ENCODE assay signal across 2 cellular contexts in genomic region chr15:25437751-25438600, GRCh38.
TF ChIP-seq lines count a peak whose summit lies in the region.

No MANE protein-coding gene starts in this region.

TF ChIP-seq in IMR-90, 13 proteins besides CTCF, POLR2A, EP300 and RAD21:
- no peak; the same call in 1 of the 2 replicates for TF ChIP-seq MXI1 (IDR thresholded peaks at IDR 0.05; ENCODE audit: borderline replicate concordance, low read depth, low read length)
- peak; percentile 13; the same call in 1 of the 2 replicates for TF ChIP-seq MAZ (IDR thresholded peaks at IDR 0.05; ENCODE audit: borderline replicate concordance, low read depth, low read length)
- 0 out of 2 replicates have a peak, but pooled peaks have one; percentile 31 for TF ChIP-seq CHD1 (IDR thresholded peaks at IDR 0.05; ENCODE audit: low read depth, low read length)
- TF ChIP-seq BHLHE40 (IDR thresholded peaks at IDR 0.05; ENCODE audit: low read depth, low read length) = no peak
- TF ChIP-seq ELK1 (IDR thresholded peaks at IDR 0.05; ENCODE audit: borderline replicate concordance, low read depth, low read length) = no peak
- TF ChIP-seq SMC3 (IDR thresholded peaks at IDR 0.05; ENCODE audit: low read depth, low read length) = 0 out of 2 replicates have a peak, but pooled peaks have one; percentile 18
- TF ChIP-seq FOS (IDR thresholded peaks at IDR 0.05; ENCODE audit: low read depth, low read length) = no peak
TF ChIP-seq in IMR-90: peak in this region for 3.

TF ChIP-seq in GM12878, 131 proteins besides CTCF, POLR2A, EP300 and RAD21 (continued from another document):
- TF ChIP-seq EGR1 (IDR thresholded peaks at IDR 0.05; ENCODE audit: borderline replicate concordance in 1 of 2, low read depth in 2 of 2, low read length in 2 of 2) = peak in 1 of 2 experiments; percentile 89; a peak in 2 of 3 replicates
- no peak for TF ChIP-seq STAT1 (conservative IDR thresholded peaks at IDR 0.05)
- no peak for TF ChIP-seq MYC (IDR thresholded peaks at IDR 0.05; ENCODE audit: insufficient read depth, insufficient read length, insufficient replicate concordance, low read length, severe bottlenecking)
- 0 out of 2 replicates have a peak, but pooled peaks have one; percentile 16 for TF ChIP-seq TCF12 (IDR thresholded peaks at IDR 0.05; ENCODE audit: low read depth, low read length)
- peak; percentile 88; the same call in 1 of the 2 replicates for TF ChIP-seq SMARCA5 (IDR thresholded peaks at IDR 0.05)
- peak in 1 of 2 experiments; percentile 39; a peak in 2 of 4 replicates for TF ChIP-seq BHLHE40 (IDR thresholded peaks at IDR 0.05; ENCODE audit: borderline replicate concordance in 1 of 2, low read depth in 2 of 2, low read length in 1 of 2)
- TF ChIP-seq SMC3 (IDR thresholded peaks at IDR 0.05; ENCODE audit: borderline replicate concordance, low read length) = peak; percentile 31; the same call in 1 of the 2 replicates
- TF ChIP-seq, protein P1, sequence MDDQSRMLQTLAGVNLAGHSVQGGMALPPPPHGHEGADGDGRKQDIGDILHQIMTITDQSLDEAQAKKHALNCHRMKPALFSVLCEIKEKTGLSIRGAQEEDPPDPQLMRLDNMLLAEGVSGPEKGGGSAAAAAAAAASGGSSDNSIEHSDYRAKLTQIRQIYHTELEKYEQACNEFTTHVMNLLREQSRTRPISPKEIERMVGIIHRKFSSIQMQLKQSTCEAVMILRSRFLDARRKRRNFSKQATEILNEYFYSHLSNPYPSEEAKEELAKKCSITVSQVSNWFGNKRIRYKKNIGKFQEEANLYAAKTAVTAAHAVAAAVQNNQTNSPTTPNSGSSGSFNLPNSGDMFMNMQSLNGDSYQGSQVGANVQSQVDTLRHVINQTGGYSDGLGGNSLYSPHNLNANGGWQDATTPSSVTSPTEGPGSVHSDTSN (IDR thresholded peaks at IDR 0.05; ENCODE audit: insufficient replicate concordance, low read depth, low read length) = peak; percentile 65
- TF ChIP-seq, protein P2, sequence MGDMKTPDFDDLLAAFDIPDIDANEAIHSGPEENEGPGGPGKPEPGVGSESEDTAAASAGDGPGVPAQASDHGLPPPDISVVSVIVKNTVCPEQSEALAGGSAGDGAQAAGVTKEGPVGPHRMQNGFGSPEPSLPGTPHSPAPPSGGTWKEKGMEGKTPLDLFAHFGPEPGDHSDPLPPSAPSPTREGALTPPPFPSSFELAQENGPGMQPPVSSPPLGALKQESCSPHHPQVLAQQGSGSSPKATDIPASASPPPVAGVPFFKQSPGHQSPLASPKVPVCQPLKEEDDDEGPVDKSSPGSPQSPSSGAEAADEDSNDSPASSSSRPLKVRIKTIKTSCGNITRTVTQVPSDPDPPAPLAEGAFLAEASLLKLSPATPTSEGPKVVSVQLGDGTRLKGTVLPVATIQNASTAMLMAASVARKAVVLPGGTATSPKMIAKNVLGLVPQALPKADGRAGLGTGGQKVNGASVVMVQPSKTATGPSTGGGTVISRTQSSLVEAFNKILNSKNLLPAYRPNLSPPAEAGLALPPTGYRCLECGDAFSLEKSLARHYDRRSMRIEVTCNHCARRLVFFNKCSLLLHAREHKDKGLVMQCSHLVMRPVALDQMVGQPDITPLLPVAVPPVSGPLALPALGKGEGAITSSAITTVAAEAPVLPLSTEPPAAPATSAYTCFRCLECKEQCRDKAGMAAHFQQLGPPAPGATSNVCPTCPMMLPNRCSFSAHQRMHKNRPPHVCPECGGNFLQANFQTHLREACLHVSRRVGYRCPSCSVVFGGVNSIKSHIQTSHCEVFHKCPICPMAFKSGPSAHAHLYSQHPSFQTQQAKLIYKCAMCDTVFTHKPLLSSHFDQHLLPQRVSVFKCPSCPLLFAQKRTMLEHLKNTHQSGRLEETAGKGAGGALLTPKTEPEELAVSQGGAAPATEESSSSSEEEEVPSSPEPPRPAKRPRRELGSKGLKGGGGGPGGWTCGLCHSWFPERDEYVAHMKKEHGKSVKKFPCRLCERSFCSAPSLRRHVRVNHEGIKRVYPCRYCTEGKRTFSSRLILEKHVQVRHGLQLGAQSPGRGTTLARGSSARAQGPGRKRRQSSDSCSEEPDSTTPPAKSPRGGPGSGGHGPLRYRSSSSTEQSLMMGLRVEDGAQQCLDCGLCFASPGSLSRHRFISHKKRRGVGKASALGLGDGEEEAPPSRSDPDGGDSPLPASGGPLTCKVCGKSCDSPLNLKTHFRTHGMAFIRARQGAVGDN (IDR thresholded peaks at IDR 0.05) = peak; percentile 25; the same call in 1 of the 2 replicates
- no peak for TF ChIP-seq FOS (IDR thresholded peaks at IDR 0.05; ENCODE audit: borderline replicate concordance, extremely low read depth, insufficient read length)
- TF ChIP-seq, protein P3, sequence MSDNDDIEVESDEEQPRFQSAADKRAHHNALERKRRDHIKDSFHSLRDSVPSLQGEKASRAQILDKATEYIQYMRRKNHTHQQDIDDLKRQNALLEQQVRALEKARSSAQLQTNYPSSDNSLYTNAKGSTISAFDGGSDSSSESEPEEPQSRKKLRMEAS (IDR thresholded peaks at IDR 0.05; ENCODE audit: low read depth, low read length) = peak; percentile 59; the same call in 1 of the 2 replicates
- no peak for TF ChIP-seq SMAD5 (IDR thresholded peaks at IDR 0.05; ENCODE audit: low read depth)
- 0 out of 2 replicates have a peak, but pooled peaks have one; percentile 33 for TF ChIP-seq CREB1 (IDR thresholded peaks at IDR 0.05; ENCODE audit: low read depth)
- peak; percentile 85 for TF ChIP-seq PKNOX1 (IDR thresholded peaks at IDR 0.05)
- TF ChIP-seq TCF3 (IDR thresholded peaks at IDR 0.05; ENCODE audit: borderline replicate concordance, insufficient read depth, low read depth, low read length) = 0 out of 2 replicates have a peak, but pooled peaks have one; percentile 14
- TF ChIP-seq GATAD2B (conservative IDR thresholded peaks at IDR 0.05; ENCODE audit: low read depth) = peak; percentile 40; the same call in 1 of the 2 replicates
- TF ChIP-seq HDGF (IDR thresholded peaks at IDR 0.05) = 0 out of 2 replicates have a peak, but pooled peaks have one; percentile 37
- TF ChIP-seq, protein P4, sequence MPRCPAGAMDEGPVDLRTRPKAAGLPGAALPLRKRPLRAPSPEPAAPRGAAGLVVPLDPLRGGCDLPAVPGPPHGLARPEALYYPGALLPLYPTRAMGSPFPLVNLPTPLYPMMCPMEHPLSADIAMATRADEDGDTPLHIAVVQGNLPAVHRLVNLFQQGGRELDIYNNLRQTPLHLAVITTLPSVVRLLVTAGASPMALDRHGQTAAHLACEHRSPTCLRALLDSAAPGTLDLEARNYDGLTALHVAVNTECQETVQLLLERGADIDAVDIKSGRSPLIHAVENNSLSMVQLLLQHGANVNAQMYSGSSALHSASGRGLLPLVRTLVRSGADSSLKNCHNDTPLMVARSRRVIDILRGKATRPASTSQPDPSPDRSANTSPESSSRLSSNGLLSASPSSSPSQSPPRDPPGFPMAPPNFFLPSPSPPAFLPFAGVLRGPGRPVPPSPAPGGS (IDR thresholded peaks at IDR 0.05; ENCODE audit: borderline replicate concordance, insufficient read depth, low read depth, low read length, poor library complexity, severe bottlenecking) = no peak
- TF ChIP-seq KDM1A (IDR thresholded peaks at IDR 0.05; ENCODE audit: borderline replicate concordance) = no peak
- TF ChIP-seq NKRF (conservative IDR thresholded peaks at IDR 0.05) = 0 out of 2 replicates have a peak, but pooled peaks have one; percentile 29
- TF ChIP-seq CEBPB (IDR thresholded peaks at IDR 0.05; ENCODE audit: borderline replicate concordance in 1 of 2, low read depth in 2 of 2, low read length in 2 of 2) = no peak
- TF ChIP-seq CBX5 (IDR thresholded peaks at IDR 0.05; ENCODE audit: low read depth) = peak; percentile 54
- TF ChIP-seq RFX5 (IDR thresholded peaks at IDR 0.05; ENCODE audit: low read depth, low read length) = no peak
- peak; percentile 49 for TF ChIP-seq MLLT1 (IDR thresholded peaks at IDR 0.05)
- peak; percentile 75 for TF ChIP-seq NR2F1 (conservative IDR thresholded peaks at IDR 0.05)
- 0 out of 2 replicates have a peak, but pooled peaks have one; percentile 39 for TF ChIP-seq CHD2 (IDR thresholded peaks at IDR 0.05; ENCODE audit: borderline replicate concordance, low read depth, low read length)
- peak; percentile 60 for TF ChIP-seq ZNF24 (IDR thresholded peaks at IDR 0.05)
- TF ChIP-seq SRF (IDR thresholded peaks at IDR 0.05; ENCODE audit: low read depth in 2 of 2, low read length in 2 of 2) = 0 out of 4 replicates have a peak, but pooled peaks of 1 of the 2 experiments have one; percentile 1
- 0 out of 2 replicates have a peak, but pooled peaks have one; percentile 21 for TF ChIP-seq E2F4 (IDR thresholded peaks at IDR 0.05; ENCODE audit: low read depth, low read length)
- peak; percentile 15; the same call in 1 of the 2 replicates for TF ChIP-seq CREM (IDR thresholded peaks at IDR 0.05; ENCODE audit: low read depth)
- no peak for TF ChIP-seq EZH2 (IDR thresholded peaks at IDR 0.05; ENCODE audit: borderline replicate concordance, control insufficient read depth, low read depth, low read length)
- TF ChIP-seq, protein P5, sequence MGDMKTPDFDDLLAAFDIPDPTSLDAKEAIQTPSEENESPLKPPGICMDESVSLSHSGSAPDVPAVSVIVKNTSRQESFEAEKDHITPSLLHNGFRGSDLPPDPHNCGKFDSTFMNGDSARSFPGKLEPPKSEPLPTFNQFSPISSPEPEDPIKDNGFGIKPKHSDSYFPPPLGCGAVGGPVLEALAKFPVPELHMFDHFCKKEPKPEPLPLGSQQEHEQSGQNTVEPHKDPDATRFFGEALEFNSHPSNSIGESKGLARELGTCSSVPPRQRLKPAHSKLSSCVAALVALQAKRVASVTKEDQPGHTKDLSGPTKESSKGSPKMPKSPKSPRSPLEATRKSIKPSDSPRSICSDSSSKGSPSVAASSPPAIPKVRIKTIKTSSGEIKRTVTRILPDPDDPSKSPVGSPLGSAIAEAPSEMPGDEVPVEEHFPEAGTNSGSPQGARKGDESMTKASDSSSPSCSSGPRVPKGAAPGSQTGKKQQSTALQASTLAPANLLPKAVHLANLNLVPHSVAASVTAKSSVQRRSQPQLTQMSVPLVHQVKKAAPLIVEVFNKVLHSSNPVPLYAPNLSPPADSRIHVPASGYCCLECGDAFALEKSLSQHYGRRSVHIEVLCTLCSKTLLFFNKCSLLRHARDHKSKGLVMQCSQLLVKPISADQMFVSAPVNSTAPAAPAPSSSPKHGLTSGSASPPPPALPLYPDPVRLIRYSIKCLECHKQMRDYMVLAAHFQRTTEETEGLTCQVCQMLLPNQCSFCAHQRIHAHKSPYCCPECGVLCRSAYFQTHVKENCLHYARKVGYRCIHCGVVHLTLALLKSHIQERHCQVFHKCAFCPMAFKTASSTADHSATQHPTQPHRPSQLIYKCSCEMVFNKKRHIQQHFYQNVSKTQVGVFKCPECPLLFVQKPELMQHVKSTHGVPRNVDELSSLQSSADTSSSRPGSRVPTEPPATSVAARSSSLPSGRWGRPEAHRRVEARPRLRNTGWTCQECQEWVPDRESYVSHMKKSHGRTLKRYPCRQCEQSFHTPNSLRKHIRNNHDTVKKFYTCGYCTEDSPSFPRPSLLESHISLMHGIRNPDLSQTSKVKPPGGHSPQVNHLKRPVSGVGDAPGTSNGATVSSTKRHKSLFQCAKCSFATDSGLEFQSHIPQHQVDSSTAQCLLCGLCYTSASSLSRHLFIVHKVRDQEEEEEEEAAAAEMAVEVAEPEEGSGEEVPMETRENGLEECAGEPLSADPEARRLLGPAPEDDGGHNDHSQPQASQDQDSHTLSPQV (IDR thresholded peaks at IDR 0.05) = 0 out of 2 replicates have a peak, but pooled peaks have one; percentile 32
